Comparison of ENCODE assay signal across 8 cellular contexts in genomic region chr15:42575188-42576039, GRCh38. TPM values are rescaled to one million over a fixed set of nuclear protein-coding genes. Genes with fewer than 3 reads are reported as not detected.
DNase-seq lines count a peak whose midpoint lies in the region; ATAC-seq and TF ChIP-seq lines count a peak whose summit lies in the region.

TSS of gene STARD9 (plus strand) at chr15:42575606. CDS start at chr15:42575716, 110 bp downstream.

- peak; percentile 96 for ATAC-seq in naive thymus-derived CD4-positive, alpha-beta T cell
- ATAC-seq in stimulated activated memory B cell treated with anti-CD40 and anti-IgM and Interleukin-4, amounts not matched to agents 10 μg/mL and 1 μg/mL and 100 μg/mL, for 72 hours: peak; percentile 97

- H3K4me1 Mint-ChIP-seq in activated T-helper 1 cell treated with anti-CD3 and anti-CD28 coated beads, Interleukin-12 subunit alpha, Interleukin-12 subunit beta, Interleukin-2, Interleukin-4 antibody, amounts not matched to agents 30 ng/mL and 10 ng/mL and 1 ng/mL, durations not matched to agents 14 hours and 24 hours and 36 hours (ENCODE audit: low read depth): peaks cover 35% of the 10 kb centered on the region
- H3K4me1 Mint-ChIP-seq in naive thymus-derived CD4-positive, alpha-beta T cell: peaks cover 14 to 36% (median 19%) of the 10 kb centered on the region in 7 donors
- peaks cover 31% of the 10 kb centered on the region for H3K4me1 Mint-ChIP-seq in stimulated activated memory B cell treated with anti-CD40 and anti-IgM and Interleukin-4, amounts not matched to agents 10 μg/mL and 1 μg/mL and 100 μg/mL, for 72 hours

- intact Hi-C loops in activated T-helper 1 cell treated with anti-CD3 and anti-CD28 coated beads, Interleukin-12 subunit alpha, Interleukin-12 subunit beta, Interleukin-2, Interleukin-4 antibody, amounts not matched to agents 30 ng/mL and 10 ng/mL and 1 ng/mL, durations not matched to agents 14 hours and 24 hours and 36 hours (cut with micrococcal nuclease): loop anchor here (1.0 kb wide), 5 partner anchors 27 to 345 kb away; partner anchors contain the start of genes GANC, HAUS2, LRRC57 and TMEM87A
- intact Hi-C loops in naive thymus-derived CD4-positive, alpha-beta T cell (cut with micrococcal nuclease): loop anchor here (1.0 to 5.0 kb wide), 12 partner anchors 9 to 1172 kb away; partner anchors contain the start of genes GANC (in 2 of the 2), HAUS2 (in 2 of the 2), LRRC57 (in 2 of the 2) and TMEM87A (in 2 of the 2)

- POLR2A ChIA-PET in naive thymus-derived CD4-positive, alpha-beta T cell (lab: Charles Lee): interaction anchor here (1.0 to 2.2 kb wide), 12 partner anchors 8 to 302 kb away, joined by 3 to 12 read pairs (median 4); partner anchors contain the start of genes GANC, HAUS2, LRRC57 and SNAP23

- H3K4me3 ChIP-seq in fibroblast of lung (replicated peaks in 1 of 4; ENCODE audit: control extremely low read depth in 1 of 4, insufficient read depth in 1 of 4, low read depth in 3 of 4, low read length in 4 of 4): peak within 1 kb of the TSS; percentile 59 to 87 (median 74)
- H3K4me3 ChIP-seq in naive thymus-derived CD4-positive, alpha-beta T cell (ENCODE audit: low read length): peak within 1 kb of the TSS; percentile 81

- peaks cover 7% of the 10 kb centered on the region for H3K4me1 ChIP-seq in fibroblast of lung (ENCODE audit: control insufficient read depth, extremely low read depth, insufficient read depth, low read length)
- peaks cover 7 to 12% of the 10 kb centered on the region in 2 donors for H3K4me1 ChIP-seq in naive thymus-derived CD4-positive, alpha-beta T cell (ENCODE audit: control insufficient read depth in 2 of 2, insufficient read depth in 2 of 2, low read length in 2 of 2)

- DNase-seq in EH (ENCODE audit: low read depth) (peak; percentile 99), GOT3 (lab: John Stamatoyannopoulos, UW) (peak; percentile 97), LHCN-M2 (ENCODE audit: low read depth) (peak; percentile 98), RPMI7951 (ENCODE audit: low read depth) (peak; percentile 99), fibroblast of lung (ENCODE audit: low read depth in 2 of 2) (peak; percentile 97 to 98)
- DNase-seq in activated T-helper 1 cell treated with anti-CD3 and anti-CD28 coated beads, Interleukin-12 subunit alpha, Interleukin-12 subunit beta, Interleukin-2, Interleukin-4 antibody, amounts not matched to agents 30 ng/mL and 10 ng/mL and 1 ng/mL, durations not matched to agents 14 hours and 24 hours and 36 hours (ENCODE audit: low spot score): peak; percentile 93
- peak; percentile 84 to 96 (median 93) for DNase-seq in naive thymus-derived CD4-positive, alpha-beta T cell

- H2AFZ ChIP-seq in fibroblast of lung (ENCODE audit: low read length): peak within 1 kb of the TSS; percentile 76

- H3K36me3 Mint-ChIP-seq in activated T-helper 1 cell treated with anti-CD3 and anti-CD28 coated beads, Interleukin-12 subunit alpha, Interleukin-12 subunit beta, Interleukin-2, Interleukin-4 antibody, amounts not matched to agents 30 ng/mL and 10 ng/mL and 1 ng/mL, durations not matched to agents 14 hours and 24 hours and 36 hours (ENCODE audit: low read depth): peaks cover 7% of the 10 kb centered on the region
- peaks cover 0 to 6% (median 0%) of the 10 kb centered on the region in 5 donors for H3K36me3 Mint-ChIP-seq in naive thymus-derived CD4-positive, alpha-beta T cell
- no peaks in the 10 kb centered on the region for H3K36me3 Mint-ChIP-seq in stimulated activated memory B cell treated with anti-CD40 and anti-IgM and Interleukin-4, amounts not matched to agents 10 μg/mL and 1 μg/mL and 100 μg/mL, for 72 hours

- H3K36me3 ChIP-seq in fibroblast of lung (ENCODE audit: control insufficient read depth, insufficient read depth, low read length): no peaks in the 10 kb centered on the region
- no peaks in the 10 kb centered on the region for H3K36me3 ChIP-seq in naive thymus-derived CD4-positive, alpha-beta T cell (ENCODE audit: control insufficient read depth in 2 of 3, insufficient read depth in 3 of 3, low read length in 3 of 3)

- peak within 1 kb of the TSS; percentile 72 for H3K27ac Mint-ChIP-seq in activated T-helper 1 cell treated with anti-CD3 and anti-CD28 coated beads, Interleukin-12 subunit alpha, Interleukin-12 subunit beta, Interleukin-2, Interleukin-4 antibody, amounts not matched to agents 30 ng/mL and 10 ng/mL and 1 ng/mL, durations not matched to agents 14 hours and 24 hours and 36 hours
- H3K27ac Mint-ChIP-seq in naive thymus-derived CD4-positive, alpha-beta T cell: peak within 1 kb of the TSS; percentile 10 to 84 (median 76)
- peak within 1 kb of the TSS; percentile 69 for H3K27ac Mint-ChIP-seq in stimulated activated memory B cell treated with anti-CD40 and anti-IgM and Interleukin-4, amounts not matched to agents 10 μg/mL and 1 μg/mL and 100 μg/mL, for 72 hours

- peak within 1 kb of the TSS; percentile 75 for H3K9ac ChIP-seq in fibroblast of lung (ENCODE audit: insufficient read depth, low read length)

- CTCF ChIA-PET in naive thymus-derived CD4-positive, alpha-beta T cell (lab: Charles Lee): interaction anchor here (0.6 to 0.9 kb wide), 3 partner anchors 10 to 774 kb away, joined by 3 to 4 read pairs (median 3); no protein-coding TSS in a partner anchor

- peaks cover 24% of the 10 kb centered on the region for H3K27me3 Mint-ChIP-seq in activated T-helper 1 cell treated with anti-CD3 and anti-CD28 coated beads, Interleukin-12 subunit alpha, Interleukin-12 subunit beta, Interleukin-2, Interleukin-4 antibody, amounts not matched to agents 30 ng/mL and 10 ng/mL and 1 ng/mL, durations not matched to agents 14 hours and 24 hours and 36 hours (ENCODE audit: insufficient read depth)
- H3K27me3 Mint-ChIP-seq in naive thymus-derived CD4-positive, alpha-beta T cell: peaks cover 6 to 35% (median 13%) of the 10 kb centered on the region in 5 donors
- H3K27me3 Mint-ChIP-seq in stimulated activated memory B cell treated with anti-CD40 and anti-IgM and Interleukin-4, amounts not matched to agents 10 μg/mL and 1 μg/mL and 100 μg/mL, for 72 hours: no peaks in the 10 kb centered on the region

- H3K4me2 ChIP-seq in fibroblast of lung (ENCODE audit: extremely low read depth, insufficient read depth, low read length): peak within 1 kb of the TSS; percentile 57

- peak within 1 kb of the TSS; percentile 92 for H3K4me3 Mint-ChIP-seq in activated T-helper 1 cell treated with anti-CD3 and anti-CD28 coated beads, Interleukin-12 subunit alpha, Interleukin-12 subunit beta, Interleukin-2, Interleukin-4 antibody, amounts not matched to agents 30 ng/mL and 10 ng/mL and 1 ng/mL, durations not matched to agents 14 hours and 24 hours and 36 hours
- H3K4me3 Mint-ChIP-seq in naive thymus-derived CD4-positive, alpha-beta T cell: peak within 1 kb of the TSS; percentile 74 to 95 (median 92)
- H3K4me3 Mint-ChIP-seq in stimulated activated memory B cell treated with anti-CD40 and anti-IgM and Interleukin-4, amounts not matched to agents 10 μg/mL and 1 μg/mL and 100 μg/mL, for 72 hours: peak within 1 kb of the TSS; percentile 88

- H3K27me3 ChIP-seq in fibroblast of lung (ENCODE audit: control insufficient read depth, insufficient read depth, low read length): no peaks in the 10 kb centered on the region
- H3K27me3 ChIP-seq in naive thymus-derived CD4-positive, alpha-beta T cell (ENCODE audit: control insufficient read depth in 2 of 2, insufficient read depth in 2 of 2, low read length in 2 of 2): no peaks in the 10 kb centered on the region

- peak within 1 kb of the TSS; percentile 55 for H3K27ac ChIP-seq in fibroblast of lung (ENCODE audit: insufficient read depth, low read length)
- H3K27ac ChIP-seq in naive thymus-derived CD4-positive, alpha-beta T cell (ENCODE audit: low read depth, low read length): peak within 1 kb of the TSS; percentile 58

- no peaks in the 10 kb centered on the region for H3K9me3 ChIP-seq in fibroblast of lung (ENCODE audit: control insufficient read depth, insufficient read depth, low read depth, low read length)
- H3K9me3 ChIP-seq in naive thymus-derived CD4-positive, alpha-beta T cell (ENCODE audit: control insufficient read depth in 2 of 3, low read length in 3 of 3): no peaks in the 10 kb centered on the region

- H4K20me1 ChIP-seq in fibroblast of lung (ENCODE audit: control insufficient read depth, extremely low read depth, insufficient read depth, low read length): no peaks in the 10 kb centered on the region

- no peak for TF ChIP-seq CTCF in fibroblast of lung (conservative IDR thresholded peaks at IDR 0.05 in 1 of 2, IDR thresholded peaks at IDR 0.05 in 1 of 2; ENCODE audit: low read depth in 1 of 2, low read length in 2 of 2)

- H3K79me2 ChIP-seq in fibroblast of lung (ENCODE audit: control insufficient read depth, insufficient read depth, low read length): peaks cover 1% of the 10 kb centered on the region

- H3K9me3 Mint-ChIP-seq in activated T-helper 1 cell treated with anti-CD3 and anti-CD28 coated beads, Interleukin-12 subunit alpha, Interleukin-12 subunit beta, Interleukin-2, Interleukin-4 antibody, amounts not matched to agents 30 ng/mL and 10 ng/mL and 1 ng/mL, durations not matched to agents 14 hours and 24 hours and 36 hours: no peaks in the 10 kb centered on the region
- H3K9me3 Mint-ChIP-seq in naive thymus-derived CD4-positive, alpha-beta T cell: no peaks in the 10 kb centered on the region
- H3K9me3 Mint-ChIP-seq in stimulated activated memory B cell treated with anti-CD40 and anti-IgM and Interleukin-4, amounts not matched to agents 10 μg/mL and 1 μg/mL and 100 μg/mL, for 72 hours: no peaks in the 10 kb centered on the region

RNA-seq across cellular contexts. Expression of gene STARD9, which starts in this region (rescaled TPM):
- total RNA-seq in LHCN-M2 (2014; rRNA removed): 3.9 and 4.8 TPM in 2 replicates
- 1.7 TPM for polyA plus RNA-seq in LHCN-M2 (2012)
- total RNA-seq in RPMI7951 (2014; rRNA removed; shearing (Covaris generic)): 4.4 and 5.9 TPM in 2 replicates
- total RNA-seq in activated T-helper 1 cell treated with anti-CD3 and anti-CD28 coated beads, Interleukin-12 subunit alpha, Interleukin-12 subunit beta, Interleukin-2, Interleukin-4 antibody, amounts not matched to agents 30 ng/mL and 10 ng/mL and 1 ng/mL, durations not matched to agents 14 hours and 24 hours and 36 hours: 6.1 and 9.2 TPM in 2 replicates
- 4.4 and 8.3 TPM in 2 replicates for total RNA-seq in fibroblast of lung
- 1.2 and 2.5 TPM in 2 replicates for polyA plus RNA-seq in fibroblast of lung
- 0.98 and 2.6 TPM in 2 replicates for polyA plus RNA-seq in fibroblast of lung (2012)
- polyA minus RNA-seq in fibroblast of lung (ENCODE audit: low replicate concordance): 7.0 and 11.0 TPM in 2 replicates
- 10 to 100 TPM in 1 of 5 experiments, 1 to 10 TPM in 4; 2.4 to 10.5 (median 4.5) TPM for total RNA-seq in naive thymus-derived CD4-positive, alpha-beta T cell
- polyA plus RNA-seq in naive thymus-derived CD4-positive, alpha-beta T cell: under 1 TPM; 0.13 to 0.87 TPM

Comparison
In these comparisons a context has a peak if more than half of its experiments do, and no peak if none do; other contexts are left out.
1. Peak in every context shown above with its lines: DNase-seq, ATAC-seq, H3K4me3 ChIP-seq and H3K27ac ChIP-seq.